18 cellular contexts compared by ENCODE assay signal in the genomic region with DNA sequence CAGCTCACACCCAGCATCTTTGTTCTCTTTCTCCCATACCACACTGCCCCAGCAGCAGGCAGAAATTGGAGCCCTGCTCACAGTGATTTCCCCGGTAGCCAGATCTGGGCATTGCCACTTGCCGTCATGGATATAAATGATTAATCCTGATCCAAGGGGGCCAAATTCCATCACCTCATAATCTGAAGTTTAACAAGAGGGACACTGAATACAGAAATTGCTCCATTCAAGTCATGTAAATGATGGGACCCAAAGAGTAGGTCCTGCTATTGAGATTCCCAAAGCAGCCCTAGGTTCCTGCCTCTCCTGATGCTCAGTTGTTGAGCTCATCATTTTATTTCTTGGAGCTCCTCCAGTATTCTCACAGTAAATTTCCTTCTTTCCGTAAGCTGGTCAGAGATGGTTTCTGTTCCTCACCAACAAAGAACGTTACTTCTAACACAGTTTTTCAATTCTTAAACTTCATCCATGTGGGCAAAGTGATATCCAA.
DNase-seq lines count a peak whose midpoint lies in the region; ATAC-seq and TF ChIP-seq lines count a peak whose summit lies in the region.
"Had no signal": no experiment of that assay in that cellular context is flagged by ENCODE, and none has a peak within 500 bp of the region (broad histone marks: within the 10 kb centered on the region; RNA-seq: fewer than 3 reads in every experiment).

No MANE protein-coding gene starts in this region.

- no peak for ATAC-seq in stimulated activated memory B cell treated with anti-CD40 and anti-IgM and Interleukin-4, amounts not matched to agents 10 μg/mL and 1 μg/mL and 100 μg/mL, for 72 hours
- ATAC-seq in HG02973 (IDR thresholded peaks at IDR 0.05; ENCODE audit: unreplicated experiment), result no peak

- peak overlapping the region; percentile 10 for H3K27ac Mint-ChIP-seq in stimulated activated memory B cell treated with anti-CD40 and anti-IgM and Interleukin-4, amounts not matched to agents 10 μg/mL and 1 μg/mL and 100 μg/mL, for 72 hours
- H3K27ac Mint-ChIP-seq: IgD-negative memory B cell had no signal

- H3K36me3 Mint-ChIP-seq in stimulated activated memory B cell treated with anti-CD40 and anti-IgM and Interleukin-4, amounts not matched to agents 10 μg/mL and 1 μg/mL and 100 μg/mL, for 72 hours, result no peaks in the 10 kb centered on the region
- H3K36me3 Mint-ChIP-seq: naive B cell had no signal

- H3K9me3 Mint-ChIP-seq in stimulated activated memory B cell treated with anti-CD40 and anti-IgM and Interleukin-4, amounts not matched to agents 10 μg/mL and 1 μg/mL and 100 μg/mL, for 72 hours, result no peaks in the 10 kb centered on the region
- H3K9me3 Mint-ChIP-seq: IgD-negative memory B cell, naive B cell had no signal

- TF ChIP-seq CTCF in astrocyte of the cerebellum (IDR thresholded peaks at IDR 0.05; ENCODE audit: low read depth, low read length, missing control alignments), result no peak

- DNase-seq in DMS53 (lab: John Stamatoyannopoulos, UW) (peak; percentile 23), DMS53 treated with DMSO at 0.1 percent for 48 hours (lab: John Stamatoyannopoulos, UW; ENCODE audit: unreplicated experiment) (no peak), astrocyte of the cerebellum (ENCODE audit: low read depth) (peak; percentile 37), kidney glomerular epithelial cell (lab: John Stamatoyannopoulos, UW) (peak; percentile 24), NCI-H2081 (lab: John Stamatoyannopoulos, UW) (no peak)
- no peak for DNase-seq in stimulated activated CD4-positive, alpha-beta T cell treated with anti-CD3 and anti-CD28 coated beads, Interleukin-1b, Interleukin-23, amount 100 ng/mL, for 48 hours
- DNase-seq: 8988T; activated CD4-positive, CD25-positive, alpha-beta regulatory T cell treated with anti-CD3 and anti-CD28 coated beads, Interleukin-2, amount 50 U/mL, for 72 hours; activated T-cell treated with anti-CD3 and anti-CD28 coated beads, Interleukin-2, amount 50 U/mL, for 1 hour; DMS79; naive B cell; NCI-H1694; upper lobe of left lung had no signal

- in situ Hi-C loops in astrocyte of the cerebellum (cut with HindIII; ENCODE audit: low sequenced_read_pairs), result no loop called here

- no peaks in the 10 kb centered on the region for H3K27me3 Mint-ChIP-seq in stimulated activated memory B cell treated with anti-CD40 and anti-IgM and Interleukin-4, amounts not matched to agents 10 μg/mL and 1 μg/mL and 100 μg/mL, for 72 hours
- H3K27me3 Mint-ChIP-seq: IgD-negative memory B cell, naive B cell had no signal

- H3K4me1 Mint-ChIP-seq in stimulated activated memory B cell treated with anti-CD40 and anti-IgM and Interleukin-4, amounts not matched to agents 10 μg/mL and 1 μg/mL and 100 μg/mL, for 72 hours, result peaks cover 42% of the 10 kb centered on the region

- H3K4me3 Mint-ChIP-seq in stimulated activated memory B cell treated with anti-CD40 and anti-IgM and Interleukin-4, amounts not matched to agents 10 μg/mL and 1 μg/mL and 100 μg/mL, for 72 hours, result no peak overlapping the region
- H3K4me3 Mint-ChIP-seq: IgD-negative memory B cell, naive B cell had no signal

- peak overlapping the region; percentile 2 for H3K4me3 ChIP-seq in astrocyte of the cerebellum (ENCODE audit: low read depth, low read length)
- H3K4me3 ChIP-seq: SJSA1, skin epidermis, upper lobe of left lung had no signal

Comparison
In these comparisons a context has a peak if more than half of its experiments do, and no peak if none do; other contexts are left out.
1. DNase-seq: peak in DMS53 (single experiment), astrocyte of the cerebellum (single experiment) and kidney glomerular epithelial cell (single experiment); none in DMS53 treated with DMSO at 0.1 percent for 48 hours (single experiment), stimulated activated CD4-positive, alpha-beta T cell treated with anti-CD3 and anti-CD28 coated beads, Interleukin-1b, Interleukin-23, amount 100 ng/mL, for 48 hours (single experiment) and NCI-H2081 (0 of 2).